ENCODE assay signal across 1 cellular context in the genomic region with DNA sequence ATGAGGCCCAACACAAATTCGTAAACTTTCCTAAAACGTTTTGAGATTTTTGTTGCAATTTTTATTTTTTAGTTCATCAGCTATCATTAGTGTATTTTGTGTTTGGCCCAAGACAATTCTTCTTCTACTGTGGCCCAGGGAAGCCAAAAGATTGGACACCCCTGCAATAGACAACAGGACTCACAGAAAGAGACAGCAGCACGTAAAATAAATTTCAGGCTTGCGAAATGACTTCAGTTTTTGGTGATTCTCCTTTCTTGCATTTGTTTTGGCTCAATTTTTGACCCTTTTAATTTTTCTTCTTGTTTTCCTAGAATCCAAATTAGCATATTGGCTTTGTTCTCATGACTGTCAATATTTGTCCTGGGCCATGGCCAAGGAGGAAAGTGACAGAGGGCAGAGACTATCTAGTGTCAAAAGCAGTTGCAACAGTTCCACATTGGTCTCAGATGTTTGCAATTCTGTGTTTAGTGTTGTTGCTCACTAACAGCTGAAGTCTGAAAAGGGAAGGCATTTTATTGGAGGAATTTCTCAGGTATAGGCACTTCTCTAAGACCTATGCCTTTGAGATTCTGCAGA.
A peak's percentile ranks its signal among the peaks of the same experiment; 100 is the strongest.
TF ChIP-seq lines count a peak whose summit lies in the region.

No MANE protein-coding gene starts in this region.

TF ChIP-seq in HepG2, 621 proteins besides CTCF, POLR2A, EP300 and RAD21 (continued from another document and continues in another):
- TF ChIP-seq, protein P1, sequence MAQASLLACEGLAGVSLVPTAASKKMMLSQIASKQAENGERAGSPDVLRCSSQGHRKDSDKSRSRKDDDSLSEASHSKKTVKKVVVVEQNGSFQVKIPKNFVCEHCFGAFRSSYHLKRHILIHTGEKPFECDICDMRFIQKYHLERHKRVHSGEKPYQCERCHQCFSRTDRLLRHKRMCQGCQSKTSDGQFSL (CRISPR knock-in tag; IDR thresholded peaks at IDR 0.05): no peak
- TF ChIP-seq ZBTB42 (CRISPR knock-in tag; IDR thresholded peaks at IDR 0.05) (no peak), ZNF558 (CRISPR knock-in tag; IDR thresholded peaks at IDR 0.05; ENCODE audit: borderline replicate concordance) (no peak), ZNF792 (CRISPR knock-in tag; IDR thresholded peaks at IDR 0.05) (no peak), ZFP90 (CRISPR knock-in tag; IDR thresholded peaks at IDR 0.05; ENCODE audit: borderline replicate concordance) (no peak), HDAC6 (IDR thresholded peaks at IDR 0.05; ENCODE audit: low read depth, low read length) (no peak), KDM4B (CRISPR knock-in tag; IDR thresholded peaks at IDR 0.05) (no peak), TARDBP (CRISPR knock-in tag; IDR thresholded peaks at IDR 0.05) (no peak), HNRNPLL (IDR thresholded peaks at IDR 0.05; ENCODE audit: low read depth, low read length, poor library complexity, severe bottlenecking) (no peak), ONECUT2 (CRISPR knock-in tag; IDR thresholded peaks at IDR 0.05) (no peak), ZNF550 (CRISPR knock-in tag; IDR thresholded peaks at IDR 0.05; ENCODE audit: borderline replicate concordance) (no peak), ZNF343 (CRISPR knock-in tag; IDR thresholded peaks at IDR 0.05) (no peak), NFIC (IDR thresholded peaks at IDR 0.05; ENCODE audit: low read length) (peak; percentile 84), ZNF891 (CRISPR knock-in tag; IDR thresholded peaks at IDR 0.05) (no peak), ZNF431 (CRISPR knock-in tag; IDR thresholded peaks at IDR 0.05; ENCODE audit: borderline replicate concordance, low read depth) (no peak), STAT5B (CRISPR knock-in tag; IDR thresholded peaks at IDR 0.05) (no peak), MTA3 (CRISPR knock-in tag; IDR thresholded peaks at IDR 0.05) (no peak), ZNF20 (CRISPR knock-in tag; IDR thresholded peaks at IDR 0.05) (no peak), FOXA1 (IDR thresholded peaks at IDR 0.05) (no peak), FOXA1 (CRISPR knock-in tag; IDR thresholded peaks at IDR 0.05) (0 out of 2 replicates have a peak, but pooled peaks have one; percentile 13), IKZF4 (CRISPR knock-in tag; IDR thresholded peaks at IDR 0.05; ENCODE audit: borderline replicate concordance, low read depth, not compliant biosample characterization) (no peak), CEBPB (IDR thresholded peaks at IDR 0.05; ENCODE audit: borderline replicate concordance, low read depth, low read length) (peak; percentile 66; the same call in 1 of the 2 replicates), ZBTB7A (CRISPR knock-in tag; IDR thresholded peaks at IDR 0.05) (no peak), NFYB (CRISPR knock-in tag; IDR thresholded peaks at IDR 0.05) (no peak), PLRG1 (conservative IDR thresholded peaks at IDR 0.05) (no peak), TSC22D2 (CRISPR knock-in tag; IDR thresholded peaks at IDR 0.05; ENCODE audit: borderline replicate concordance) (no peak), ARNT2 (CRISPR knock-in tag; IDR thresholded peaks at IDR 0.05; ENCODE audit: low read depth) (no peak), ZNF839 (CRISPR knock-in tag; IDR thresholded peaks at IDR 0.05; ENCODE audit: borderline replicate concordance) (no peak), GATA4 (IDR thresholded peaks at IDR 0.05; ENCODE audit: borderline replicate concordance, low read depth) (no peak), SATB2 (CRISPR knock-in tag; IDR thresholded peaks at IDR 0.05) (no peak), NONO (IDR thresholded peaks at IDR 0.05) (no peak), NONO (CRISPR knock-in tag; conservative IDR thresholded peaks at IDR 0.05) (no peak), HNF4A (CRISPR knock-in tag; IDR thresholded peaks at IDR 0.05) (no peak), NFE2L1 (CRISPR knock-in tag; IDR thresholded peaks at IDR 0.05; ENCODE audit: borderline replicate concordance) (no peak), ZSCAN31 (CRISPR knock-in tag; IDR thresholded peaks at IDR 0.05; ENCODE audit: low read depth) (no peak), RARA (CRISPR knock-in tag; IDR thresholded peaks at IDR 0.05) (peak; percentile 74), SALL1 (CRISPR knock-in tag; IDR thresholded peaks at IDR 0.05) (peak; percentile 18; the same call in 1 of the 2 replicates), NFKB2 (CRISPR knock-in tag; IDR thresholded peaks at IDR 0.05; ENCODE audit: borderline replicate concordance) (no peak), ZNF317 (CRISPR knock-in tag; IDR thresholded peaks at IDR 0.05) (no peak), ZNF484 (CRISPR knock-in tag; IDR thresholded peaks at IDR 0.05; ENCODE audit: borderline replicate concordance, low read depth) (no peak), TGIF2 (CRISPR knock-in tag; IDR thresholded peaks at IDR 0.05) (no peak), ZKSCAN1 (IDR thresholded peaks at IDR 0.05; ENCODE audit: low read length) (no peak), FOSL1 (CRISPR knock-in tag; IDR thresholded peaks at IDR 0.05; ENCODE audit: borderline replicate concordance) (no peak), ZNF501 (CRISPR knock-in tag; IDR thresholded peaks at IDR 0.05) (no peak), ZNF256 (CRISPR knock-in tag; conservative IDR thresholded peaks at IDR 0.05) (no peak), POLR2AphosphoS2 (IDR thresholded peaks at IDR 0.05; ENCODE audit: low read depth, low read length) (no peak), HMG20A (CRISPR knock-in tag; IDR thresholded peaks at IDR 0.05; ENCODE audit: borderline replicate concordance) (peak; percentile 56; the same call in 1 of the 2 replicates), YEATS4 (CRISPR knock-in tag; IDR thresholded peaks at IDR 0.05; ENCODE audit: borderline replicate concordance) (no peak), HOXD1 (CRISPR knock-in tag; IDR thresholded peaks at IDR 0.05) (no peak)
- TF ChIP-seq, protein P2, sequence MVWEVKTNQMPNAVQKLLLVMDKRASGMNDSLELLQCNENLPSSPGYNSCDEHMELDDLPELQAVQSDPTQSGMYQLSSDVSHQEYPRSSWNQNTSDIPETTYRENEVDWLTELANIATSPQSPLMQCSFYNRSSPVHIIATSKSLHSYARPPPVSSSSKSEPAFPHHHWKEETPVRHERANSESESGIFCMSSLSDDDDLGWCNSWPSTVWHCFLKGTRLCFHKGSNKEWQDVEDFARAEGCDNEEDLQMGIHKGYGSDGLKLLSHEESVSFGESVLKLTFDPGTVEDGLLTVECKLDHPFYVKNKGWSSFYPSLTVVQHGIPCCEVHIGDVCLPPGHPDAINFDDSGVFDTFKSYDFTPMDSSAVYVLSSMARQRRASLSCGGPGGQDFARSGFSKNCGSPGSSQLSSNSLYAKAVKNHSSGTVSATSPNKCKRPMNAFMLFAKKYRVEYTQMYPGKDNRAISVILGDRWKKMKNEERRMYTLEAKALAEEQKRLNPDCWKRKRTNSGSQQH (CRISPR knock-in tag; IDR thresholded peaks at IDR 0.05; ENCODE audit: low read depth): no peak
- TF ChIP-seq, protein P3, sequence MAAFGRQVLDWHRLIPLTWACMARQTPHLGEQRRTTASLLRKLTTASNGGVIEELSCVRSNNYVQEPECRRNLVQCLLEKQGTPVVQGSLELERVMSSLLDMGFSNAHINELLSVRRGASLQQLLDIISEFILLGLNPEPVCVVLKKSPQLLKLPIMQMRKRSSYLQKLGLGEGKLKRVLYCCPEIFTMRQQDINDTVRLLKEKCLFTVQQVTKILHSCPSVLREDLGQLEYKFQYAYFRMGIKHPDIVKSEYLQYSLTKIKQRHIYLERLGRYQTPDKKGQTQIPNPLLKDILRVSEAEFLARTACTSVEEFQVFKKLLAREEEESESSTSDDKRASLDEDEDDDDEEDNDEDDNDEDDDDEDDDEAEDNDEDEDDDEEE (CRISPR knock-in tag; IDR thresholded peaks at IDR 0.05): no peak
- TF ChIP-seq, protein P4, sequence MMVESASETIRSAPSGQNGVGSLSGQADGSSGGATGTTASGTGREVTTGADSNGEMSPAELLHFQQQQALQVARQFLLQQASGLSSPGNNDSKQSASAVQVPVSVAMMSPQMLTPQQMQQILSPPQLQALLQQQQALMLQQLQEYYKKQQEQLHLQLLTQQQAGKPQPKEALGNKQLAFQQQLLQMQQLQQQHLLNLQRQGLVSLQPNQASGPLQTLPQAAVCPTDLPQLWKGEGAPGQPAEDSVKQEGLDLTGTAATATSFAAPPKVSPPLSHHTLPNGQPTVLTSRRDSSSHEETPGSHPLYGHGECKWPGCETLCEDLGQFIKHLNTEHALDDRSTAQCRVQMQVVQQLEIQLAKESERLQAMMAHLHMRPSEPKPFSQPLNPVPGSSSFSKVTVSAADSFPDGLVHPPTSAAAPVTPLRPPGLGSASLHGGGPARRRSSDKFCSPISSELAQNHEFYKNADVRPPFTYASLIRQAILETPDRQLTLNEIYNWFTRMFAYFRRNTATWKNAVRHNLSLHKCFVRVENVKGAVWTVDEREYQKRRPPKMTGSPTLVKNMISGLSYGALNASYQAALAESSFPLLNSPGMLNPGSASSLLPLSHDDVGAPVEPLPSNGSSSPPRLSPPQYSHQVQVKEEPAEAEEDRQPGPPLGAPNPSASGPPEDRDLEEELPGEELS (CRISPR knock-in tag; IDR thresholded peaks at IDR 0.05): peak; percentile 30; the same call in 1 of the 2 replicates
- TF ChIP-seq, protein P5, sequence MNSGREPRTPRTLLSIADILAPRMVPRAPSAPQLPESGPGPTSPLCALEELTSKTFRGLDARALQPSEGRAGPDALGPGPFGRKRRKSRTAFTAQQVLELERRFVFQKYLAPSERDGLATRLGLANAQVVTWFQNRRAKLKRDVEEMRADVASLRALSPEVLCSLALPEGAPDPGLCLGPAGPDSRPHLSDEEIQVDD (CRISPR knock-in tag; IDR thresholded peaks at IDR 0.05; ENCODE audit: borderline replicate concordance): no peak
- TF ChIP-seq, protein P6, sequence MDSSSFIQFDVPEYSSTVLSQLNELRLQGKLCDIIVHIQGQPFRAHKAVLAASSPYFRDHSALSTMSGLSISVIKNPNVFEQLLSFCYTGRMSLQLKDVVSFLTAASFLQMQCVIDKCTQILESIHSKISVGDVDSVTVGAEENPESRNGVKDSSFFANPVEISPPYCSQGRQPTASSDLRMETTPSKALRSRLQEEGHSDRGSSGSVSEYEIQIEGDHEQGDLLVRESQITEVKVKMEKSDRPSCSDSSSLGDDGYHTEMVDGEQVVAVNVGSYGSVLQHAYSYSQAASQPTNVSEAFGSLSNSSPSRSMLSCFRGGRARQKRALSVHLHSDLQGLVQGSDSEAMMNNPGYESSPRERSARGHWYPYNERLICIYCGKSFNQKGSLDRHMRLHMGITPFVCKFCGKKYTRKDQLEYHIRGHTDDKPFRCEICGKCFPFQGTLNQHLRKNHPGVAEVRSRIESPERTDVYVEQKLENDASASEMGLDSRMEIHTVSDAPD (CRISPR knock-in tag; IDR thresholded peaks at IDR 0.05): no peak
- TF ChIP-seq, protein P7, sequence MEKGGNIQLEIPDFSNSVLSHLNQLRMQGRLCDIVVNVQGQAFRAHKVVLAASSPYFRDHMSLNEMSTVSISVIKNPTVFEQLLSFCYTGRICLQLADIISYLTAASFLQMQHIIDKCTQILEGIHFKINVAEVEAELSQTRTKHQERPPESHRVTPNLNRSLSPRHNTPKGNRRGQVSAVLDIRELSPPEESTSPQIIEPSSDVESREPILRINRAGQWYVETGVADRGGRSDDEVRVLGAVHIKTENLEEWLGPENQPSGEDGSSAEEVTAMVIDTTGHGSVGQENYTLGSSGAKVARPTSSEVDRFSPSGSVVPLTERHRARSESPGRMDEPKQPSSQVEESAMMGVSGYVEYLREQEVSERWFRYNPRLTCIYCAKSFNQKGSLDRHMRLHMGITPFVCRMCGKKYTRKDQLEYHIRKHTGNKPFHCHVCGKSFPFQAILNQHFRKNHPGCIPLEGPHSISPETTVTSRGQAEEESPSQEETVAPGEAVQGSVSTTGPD (CRISPR knock-in tag; IDR thresholded peaks at IDR 0.05): no peak
- TF ChIP-seq, protein P8, sequence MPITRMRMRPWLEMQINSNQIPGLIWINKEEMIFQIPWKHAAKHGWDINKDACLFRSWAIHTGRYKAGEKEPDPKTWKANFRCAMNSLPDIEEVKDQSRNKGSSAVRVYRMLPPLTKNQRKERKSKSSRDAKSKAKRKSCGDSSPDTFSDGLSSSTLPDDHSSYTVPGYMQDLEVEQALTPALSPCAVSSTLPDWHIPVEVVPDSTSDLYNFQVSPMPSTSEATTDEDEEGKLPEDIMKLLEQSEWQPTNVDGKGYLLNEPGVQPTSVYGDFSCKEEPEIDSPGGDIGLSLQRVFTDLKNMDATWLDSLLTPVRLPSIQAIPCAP (CRISPR knock-in tag; IDR thresholded peaks at IDR 0.05; ENCODE audit: low read depth): no peak
- TF ChIP-seq, protein P9, sequence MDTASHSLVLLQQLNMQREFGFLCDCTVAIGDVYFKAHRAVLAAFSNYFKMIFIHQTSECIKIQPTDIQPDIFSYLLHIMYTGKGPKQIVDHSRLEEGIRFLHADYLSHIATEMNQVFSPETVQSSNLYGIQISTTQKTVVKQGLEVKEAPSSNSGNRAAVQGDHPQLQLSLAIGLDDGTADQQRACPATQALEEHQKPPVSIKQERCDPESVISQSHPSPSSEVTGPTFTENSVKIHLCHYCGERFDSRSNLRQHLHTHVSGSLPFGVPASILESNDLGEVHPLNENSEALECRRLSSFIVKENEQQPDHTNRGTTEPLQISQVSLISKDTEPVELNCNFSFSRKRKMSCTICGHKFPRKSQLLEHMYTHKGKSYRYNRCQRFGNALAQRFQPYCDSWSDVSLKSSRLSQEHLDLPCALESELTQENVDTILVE (CRISPR knock-in tag; IDR thresholded peaks at IDR 0.05): no peak
- TF ChIP-seq, protein P10, sequence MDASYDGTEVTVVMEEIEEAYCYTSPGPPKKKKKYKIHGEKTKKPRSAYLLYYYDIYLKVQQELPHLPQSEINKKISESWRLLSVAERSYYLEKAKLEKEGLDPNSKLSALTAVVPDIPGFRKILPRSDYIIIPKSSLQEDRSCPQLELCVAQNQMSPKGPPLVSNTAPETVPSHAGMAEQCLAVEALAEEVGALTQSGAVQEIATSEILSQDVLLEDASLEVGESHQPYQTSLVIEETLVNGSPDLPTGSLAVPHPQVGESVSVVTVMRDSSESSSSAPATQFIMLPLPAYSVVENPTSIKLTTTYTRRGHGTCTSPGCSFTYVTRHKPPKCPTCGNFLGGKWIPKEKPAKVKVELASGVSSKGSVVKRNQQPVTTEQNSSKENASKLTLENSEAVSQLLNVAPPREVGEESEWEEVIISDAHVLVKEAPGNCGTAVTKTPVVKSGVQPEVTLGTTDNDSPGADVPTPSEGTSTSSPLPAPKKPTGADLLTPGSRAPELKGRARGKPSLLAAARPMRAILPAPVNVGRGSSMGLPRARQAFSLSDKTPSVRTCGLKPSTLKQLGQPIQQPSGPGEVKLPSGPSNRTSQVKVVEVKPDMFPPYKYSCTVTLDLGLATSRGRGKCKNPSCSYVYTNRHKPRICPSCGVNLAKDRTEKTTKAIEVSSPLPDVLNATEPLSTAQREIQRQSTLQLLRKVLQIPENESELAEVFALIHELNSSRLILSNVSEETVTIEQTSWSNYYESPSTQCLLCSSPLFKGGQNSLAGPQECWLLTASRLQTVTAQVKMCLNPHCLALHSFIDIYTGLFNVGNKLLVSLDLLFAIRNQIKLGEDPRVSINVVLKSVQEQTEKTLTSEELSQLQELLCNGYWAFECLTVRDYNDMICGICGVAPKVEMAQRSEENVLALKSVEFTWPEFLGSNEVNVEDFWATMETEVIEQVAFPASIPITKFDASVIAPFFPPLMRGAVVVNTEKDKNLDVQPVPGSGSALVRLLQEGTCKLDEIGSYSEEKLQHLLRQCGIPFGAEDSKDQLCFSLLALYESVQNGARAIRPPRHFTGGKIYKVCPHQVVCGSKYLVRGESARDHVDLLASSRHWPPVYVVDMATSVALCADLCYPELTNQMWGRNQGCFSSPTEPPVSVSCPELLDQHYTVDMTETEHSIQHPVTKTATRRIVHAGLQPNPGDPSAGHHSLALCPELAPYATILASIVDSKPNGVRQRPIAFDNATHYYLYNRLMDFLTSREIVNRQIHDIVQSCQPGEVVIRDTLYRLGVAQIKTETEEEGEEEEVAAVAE (CRISPR knock-in tag; IDR thresholded peaks at IDR 0.05; ENCODE audit: borderline replicate concordance): no peak
